ENCODE assay signal across 10 cellular contexts in genomic region chr3:132536442-132537153, GRCh38.
DNase-seq lines count a peak whose midpoint lies in the region; ATAC-seq, FAIRE-seq and TF ChIP-seq lines count a peak whose summit lies in the region.
"Had no signal": no experiment of that assay in that cellular context is flagged by ENCODE, and none has a peak within 500 bp of the region (broad histone marks: within the 10 kb centered on the region; RNA-seq: fewer than 3 reads in every experiment).

No MANE protein-coding gene starts in this region.

- H3K27ac ChIP-seq in foreskin keratinocyte, result no peak overlapping the region

- TF ChIP-seq CTCF in AG04449 (IDR thresholded peaks at IDR 0.05; ENCODE audit: insufficient read depth, low read length, missing control alignments) (peak; percentile 2), WTC11 (IDR thresholded peaks at IDR 0.05) (no peak), foreskin keratinocyte (conservative IDR thresholded peaks at IDR 0.05) (no peak)

- peak; percentile 30 for FAIRE-seq in H54 (lab: Jason Lieb, UNC)

- H3K4me1 Mint-ChIP-seq in WTC11, result peaks cover 9% of the 10 kb centered on the region
- H3K4me1 Mint-ChIP-seq: nephron had no signal

- peaks cover 8% of the 10 kb centered on the region; the same call in 1 of the 2 replicates for H3K36me3 Mint-ChIP-seq in WTC11

- DNase-seq in AG04449 (ENCODE audit: low read depth, low spot score) (no peak), H54 (ENCODE audit: insufficient read length, low spot score) (no peak), WTC11 (ENCODE audit: low spot score) (no peak), foreskin keratinocyte (no peak)

- POLR2A ChIA-PET in AG04449 (lab: Yijun Ruan, JAX), result no interaction called here
- POLR2A ChIA-PET in WTC11 (lab: Charles Lee), result no interaction called here

- CTCF ChIA-PET in AG04449 (lab: Yijun Ruan, JAX) (interaction anchor here (0.8 to 12.1 kb wide), 46 partner anchors 9 to 192 kb away, joined by 3 to 524 read pairs (median 6); partner anchors contain the start of genes ACAD11 and UBA5), WTC11 (lab: Charles Lee) (interaction anchor here (0.6 to 2.0 kb wide), 22 partner anchors 10 to 166 kb away, joined by 3 to 35 read pairs (median 4); partner anchors contain the start of gene ACAD11)

- no peak overlapping the region for H3K4me3 Mint-ChIP-seq in WTC11
- H3K4me3 Mint-ChIP-seq: CD4-positive, alpha-beta T cell; nephron had no signal

- H3K4me1 ChIP-seq in foreskin keratinocyte, result no peaks in the 10 kb centered on the region

- no peaks in the 10 kb centered on the region for H3K27me3 Mint-ChIP-seq in WTC11 (ENCODE audit: low read depth)
- H3K27me3 Mint-ChIP-seq: CD4-positive, alpha-beta T cell had no signal

- no peaks in the 10 kb centered on the region for H3K9me3 Mint-ChIP-seq in WTC11
- H3K9me3 Mint-ChIP-seq: CD4-positive, alpha-beta T cell; nephron had no signal

- no peak overlapping the region for H3K27ac Mint-ChIP-seq in WTC11
- H3K27ac Mint-ChIP-seq: CD4-positive, alpha-beta T cell had no signal

- no peaks in the 10 kb centered on the region for H3K27me3 ChIP-seq in foreskin keratinocyte

- TF ChIP-seq POLR2A in H54 (IDR thresholded peaks at IDR 0.05; ENCODE audit: low read depth, low read length), result no peak

- H3K4me3 ChIP-seq in AG04449 (ENCODE audit: low read depth, low read length), result no peak overlapping the region

- ATAC-seq in WTC11 (peak; percentile 41), foreskin keratinocyte (peak; percentile 70), HG03095 (IDR thresholded peaks at IDR 0.05; ENCODE audit: unreplicated experiment) (no peak), HG02763 (IDR thresholded peaks at IDR 0.05; ENCODE audit: unreplicated experiment) (no peak), esophagus mucosa (no peak), GM21825 (IDR thresholded peaks at IDR 0.05; ENCODE audit: unreplicated experiment) (no peak)

TF ChIP-seq in WTC11, 78 proteins besides CTCF, POLR2A, EP300 and RAD21:
- TF ChIP-seq PRRX2 (CRISPR knock-in tag; IDR thresholded peaks at IDR 0.05) (no peak), ZNF396 (CRISPR knock-in tag; IDR thresholded peaks at IDR 0.05; ENCODE audit: borderline replicate concordance) (no peak), ZBTB21 (CRISPR knock-in tag; IDR thresholded peaks at IDR 0.05; ENCODE audit: borderline replicate concordance) (no peak), FOXJ3 (CRISPR knock-in tag; IDR thresholded peaks at IDR 0.05; ENCODE audit: borderline replicate concordance) (no peak), ZNF671 (CRISPR knock-in tag; IDR thresholded peaks at IDR 0.05) (no peak)

Comparison
In these comparisons a context has a peak if more than half of its experiments do, and no peak if none do; other contexts are left out.
1. ATAC-seq: peak in WTC11 (single experiment) and foreskin keratinocyte (single experiment); none in HG03095 (single experiment), HG02763 (single experiment), esophagus mucosa (single experiment) and GM21825 (single experiment).